In the genomic region with DNA sequence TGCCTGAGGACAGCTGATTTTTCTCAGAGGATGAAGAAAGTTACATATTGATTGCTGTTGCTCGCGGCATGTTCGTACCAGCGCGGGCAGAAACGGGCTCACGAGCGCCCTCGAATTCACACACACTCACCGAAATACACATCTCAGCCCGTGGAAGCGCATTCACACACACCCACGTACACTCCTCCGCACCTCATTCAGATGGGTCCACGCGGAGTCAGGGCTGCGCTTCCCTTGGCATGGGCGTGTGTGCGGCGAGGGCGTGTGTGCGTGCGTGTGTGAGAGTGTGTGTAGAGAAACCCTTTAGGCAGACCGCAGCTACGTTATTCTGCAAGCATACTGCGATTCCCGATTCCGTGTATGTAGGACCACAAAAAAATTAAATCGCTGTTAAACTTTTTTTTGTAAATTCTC, we compare ENCODE assay signal across 10 cellular contexts.
DNase-seq lines count a peak whose midpoint lies in the region; ATAC-seq, FAIRE-seq and TF ChIP-seq lines count a peak whose summit lies in the region.
"Had no signal": no experiment of that assay in that cellular context is flagged by ENCODE, and none has a peak within 500 bp of the region (broad histone marks: within the 10 kb centered on the region; RNA-seq: fewer than 3 reads in every experiment).

No MANE protein-coding gene starts in this region.

- H3K4me3 ChIP-seq in astrocyte of the spinal cord (ENCODE audit: low read depth, low read length), result peak overlapping the region; percentile 55

- no peak for FAIRE-seq in HTR-8/SVneo (lab: Jason Lieb, UNC)

- in situ Hi-C loops in astrocyte of the spinal cord (cut with HindIII; ENCODE audit: low sequenced_read_pairs), result no loop called here
- in situ Hi-C loops in ACHN (cut with HindIII; ENCODE audit: low pct_ligation_motif_present, low pct_unique_long_range_greater_than_20kb, low sequenced_read_pairs), result no loop called here

- TF ChIP-seq CTCF in astrocyte of the spinal cord (IDR thresholded peaks at IDR 0.05; ENCODE audit: low read depth, low read length), result peak; percentile 14

- H3K27ac ChIP-seq in layer of hippocampus (ENCODE audit: low read depth, low read length), result peak overlapping the region; percentile 30
- H3K27ac ChIP-seq: KMS-11 had no signal

- no peak for ATAC-seq in HG03135 (IDR thresholded peaks at IDR 0.05; ENCODE audit: unreplicated experiment)

- peaks cover 8% of the 10 kb centered on the region for H3K27me3 ChIP-seq in layer of hippocampus (ENCODE audit: control insufficient read depth, insufficient read depth, low read length)

- DNase-seq in activated CD4-positive, alpha-beta T cell treated with anti-CD3 and anti-CD28 coated beads for 48 hours, result peak; percentile 2
- no peak for DNase-seq in activated CD4-positive, alpha-beta T cell treated with anti-CD3 and anti-CD28 coated beads for 1 hour
- DNase-seq in astrocyte of the spinal cord (ENCODE audit: low read depth, low spot score) (no peak), superior temporal gyrus (ENCODE audit: extremely low spot score) (peak; percentile 83), HTR-8/SVneo (ENCODE audit: insufficient read length, low spot score) (no peak), ACHN (no peak)
- DNase-seq: effector CD8-positive, alpha-beta T cell had no signal

Comparison
In these comparisons a context has a peak if more than half of its experiments do, and no peak if none do; other contexts are left out.
1. DNase-seq: peak in activated CD4-positive, alpha-beta T cell treated with anti-CD3 and anti-CD28 coated beads for 48 hours (single experiment) and superior temporal gyrus (single experiment); none in activated CD4-positive, alpha-beta T cell treated with anti-CD3 and anti-CD28 coated beads for 1 hour (single experiment), astrocyte of the spinal cord (single experiment), HTR-8/SVneo (single experiment) and ACHN (single experiment).